8 cellular contexts compared by ENCODE assay signal in genomic region chr2:200811336-200812121, GRCh38. TPM values are rescaled to one million over a fixed set of nuclear protein-coding genes. Genes with fewer than 3 reads are reported as not detected.
A peak's percentile ranks its signal among the peaks of the same experiment; 100 is the strongest.
DNase-seq lines count a peak whose midpoint lies in the region; ATAC-seq and TF ChIP-seq lines count a peak whose summit lies in the region.

Gene BZW1 (plus strand): TSS chr2:200811910. CDS start chr2:200813218, 1,308 bp downstream.

- H3K36me3 ChIP-seq in SK-N-SH (replicated peaks in 1 of 2; ENCODE audit: control insufficient read depth in 1 of 2, insufficient read depth in 2 of 2, low read length in 1 of 2) (peaks cover 34 to 38% of the 10 kb centered on the region in 2 experiments), suprapubic skin (peaks cover 12% of the 10 kb centered on the region)

- H4K20me1 ChIP-seq in SK-N-SH (ENCODE audit: insufficient read depth) = peaks cover 41% of the 10 kb centered on the region

- CTCF ChIA-PET in SK-N-SH (lab: Yijun Ruan, JAX) = interaction anchor here (1.3 to 3.0 kb wide), 2 partner anchors 78 to 98 kb away, joined by 3 to 18 read pairs; partner anchors contain the start of gene NIF3L1

- 0% methylated on average over 17 of the region's 74 CpGs for WGBS in SK-N-SH (ENCODE audit: low lambda C conversion rate)
- WGBS in suprapubic skin = under 1% methylated on average over 31 of the region's 74 CpGs

- TF ChIP-seq EP300 in SK-N-SH (IDR thresholded peaks at IDR 0.05; ENCODE audit: borderline replicate concordance in 1 of 2, low read depth in 1 of 2, low read length in 1 of 2) (no peak), suprapubic skin (IDR thresholded peaks at IDR 0.05) (no peak)

- H3K9ac ChIP-seq in SK-N-SH = peak within 1 kb of the TSS; percentile 98

- H3K9me3 ChIP-seq in SK-N-SH (no peaks in the 10 kb centered on the region), suprapubic skin (no peaks in the 10 kb centered on the region)

- H3F3A ChIP-seq in SK-N-SH (replicated peaks; ENCODE audit: insufficient read depth) = peaks cover 12% of the 10 kb centered on the region

- H3K4me3 ChIP-seq in SK-N-SH (ENCODE audit: low read depth in 2 of 2, low read length in 1 of 2) = peak within 1 kb of the TSS; percentile 76 to 87
- peak within 1 kb of the TSS; percentile 84 for H3K4me3 ChIP-seq in suprapubic skin

- DNase-seq in GM04504 (ENCODE audit: low read depth) (peak; percentile 96), NCI-H1048 (lab: John Stamatoyannopoulos, UW) (peak; percentile 82), SK-N-SH (peak; percentile 98), germinal center (ENCODE audit: low spot score) (peak; percentile 99), nucleus accumbens (lab: John Stamatoyannopoulos, UW) (peak; percentile 27 to 100 (median 96)), suprapubic skin (ENCODE audit: low spot score in 2 of 2) (peak; percentile 98)
- DNase-seq in activated naive CD4-positive, alpha-beta T cell treated with anti-CD3 and anti-CD28 coated beads, Interleukin-2, amount 50 U/mL, for 16 hours = peak; percentile 96

- H3K27me3 ChIP-seq in SK-N-SH (ENCODE audit: insufficient read depth) = no peaks in the 10 kb centered on the region
- no peaks in the 10 kb centered on the region for H3K27me3 ChIP-seq in suprapubic skin

- H2AFZ ChIP-seq in SK-N-SH (ENCODE audit: low read depth) = peak within 1 kb of the TSS; percentile 57; the same call in 1 of the 2 replicates

- H3K27ac ChIP-seq in SK-N-SH (ENCODE audit: low read depth in 2 of 2, low read length in 1 of 2) = peak within 1 kb of the TSS; percentile 98 to 100
- H3K27ac ChIP-seq in suprapubic skin = peak within 1 kb of the TSS; percentile 95

- peak within 1 kb of the TSS; percentile 82 for H3K4me2 ChIP-seq in SK-N-SH

- H3K9me2 ChIP-seq in SK-N-SH = no peaks in the 10 kb centered on the region

- TF ChIP-seq CTCF in SK-N-SH (IDR thresholded peaks at IDR 0.05) = no peak
- TF ChIP-seq CTCF in suprapubic skin (IDR thresholded peaks at IDR 0.05) = no peak

- peak; percentile 77 for ATAC-seq in HG02571 (IDR thresholded peaks at IDR 0.05; ENCODE audit: unreplicated experiment)

- TF ChIP-seq RAD21 in SK-N-SH (IDR thresholded peaks at IDR 0.05; ENCODE audit: low read length) = no peak

- peaks cover 12 to 20% of the 10 kb centered on the region in 2 experiments; a peak in 3 of 4 replicates for H3K4me1 ChIP-seq in SK-N-SH (ENCODE audit: control insufficient read depth in 1 of 2, insufficient read depth in 2 of 2, low read depth in 1 of 2, low read length in 1 of 2)
- H3K4me1 ChIP-seq in suprapubic skin = peaks cover 35% of the 10 kb centered on the region

- H3K79me2 ChIP-seq in SK-N-SH (ENCODE audit: insufficient read depth) = peaks cover 48% of the 10 kb centered on the region

- peak; percentile 61 to 97 for TF ChIP-seq POLR2A in suprapubic skin (IDR thresholded peaks at IDR 0.05)

- POLR2A ChIA-PET in SK-N-SH (lab: Yijun Ruan, JAX) = interaction anchor here (1.0 to 2.0 kb wide), 2 partner anchors 53 to 98 kb away, joined by 4 to 6 read pairs; partner anchors contain the start of gene CLK1

TF ChIP-seq in SK-N-SH, 30 proteins besides CTCF, POLR2A, EP300 and RAD21:
- TF ChIP-seq RXRA (IDR thresholded peaks at IDR 0.05; ENCODE audit: borderline replicate concordance, low read depth) (no peak), PBX3 (IDR thresholded peaks at IDR 0.05) (0 out of 2 replicates have a peak, but pooled peaks have one; percentile 1), JUND (IDR thresholded peaks at IDR 0.05) (peak; percentile 21; the same call in 1 of the 2 replicates), FOSL2 (IDR thresholded peaks at IDR 0.05; ENCODE audit: borderline replicate concordance, low read depth) (no peak), TCF12 (IDR thresholded peaks at IDR 0.05) (no peak), ELF1 (IDR thresholded peaks at IDR 0.05) (peak; percentile 95), YY1 (IDR thresholded peaks at IDR 0.05; ENCODE audit: low read depth) (0 out of 2 replicates have a peak, but pooled peaks have one; percentile 15), RFX5 (IDR thresholded peaks at IDR 0.05; ENCODE audit: low read length) (no peak), POLR2AphosphoS5 (IDR thresholded peaks at IDR 0.05; ENCODE audit: low read depth, low read length) (peak; percentile 96), TEAD4 (IDR thresholded peaks at IDR 0.05; ENCODE audit: borderline replicate concordance, insufficient read depth) (no peak), MXI1 (IDR thresholded peaks at IDR 0.05; ENCODE audit: low read depth, low read length) (0 out of 2 replicates have a peak, but pooled peaks have one; percentile 41), SIN3A (IDR thresholded peaks at IDR 0.05; ENCODE audit: borderline replicate concordance, low read depth, low read length) (peak; percentile 83), CHD2 (IDR thresholded peaks at IDR 0.05; ENCODE audit: low read length, partially characterized antibody) (peak; percentile 99), TAF1 (IDR thresholded peaks at IDR 0.05; ENCODE audit: borderline replicate concordance, low read depth, low read length) (peak; percentile 91; the same call in 1 of the 2 replicates), GABPA (IDR thresholded peaks at IDR 0.05; ENCODE audit: low read depth) (peak; percentile 72), FOXM1 (IDR thresholded peaks at IDR 0.05; ENCODE audit: low read depth) (0 out of 2 replicates have a peak, but pooled peaks have one; percentile 12), MAX (IDR thresholded peaks at IDR 0.05; ENCODE audit: low read depth) (peak; percentile 60)
- TF ChIP-seq, protein P1, sequence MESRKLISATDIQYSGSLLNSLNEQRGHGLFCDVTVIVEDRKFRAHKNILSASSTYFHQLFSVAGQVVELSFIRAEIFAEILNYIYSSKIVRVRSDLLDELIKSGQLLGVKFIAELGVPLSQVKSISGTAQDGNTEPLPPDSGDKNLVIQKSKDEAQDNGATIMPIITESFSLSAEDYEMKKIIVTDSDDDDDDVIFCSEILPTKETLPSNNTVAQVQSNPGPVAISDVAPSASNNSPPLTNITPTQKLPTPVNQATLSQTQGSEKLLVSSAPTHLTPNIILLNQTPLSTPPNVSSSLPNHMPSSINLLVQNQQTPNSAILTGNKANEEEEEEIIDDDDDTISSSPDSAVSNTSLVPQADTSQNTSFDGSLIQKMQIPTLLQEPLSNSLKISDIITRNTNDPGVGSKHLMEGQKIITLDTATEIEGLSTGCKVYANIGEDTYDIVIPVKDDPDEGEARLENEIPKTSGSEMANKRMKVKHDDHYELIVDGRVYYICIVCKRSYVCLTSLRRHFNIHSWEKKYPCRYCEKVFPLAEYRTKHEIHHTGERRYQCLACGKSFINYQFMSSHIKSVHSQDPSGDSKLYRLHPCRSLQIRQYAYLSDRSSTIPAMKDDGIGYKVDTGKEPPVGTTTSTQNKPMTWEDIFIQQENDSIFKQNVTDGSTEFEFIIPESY (IDR thresholded peaks at IDR 0.05; ENCODE audit: borderline replicate concordance, low read depth) = peak; percentile 98
TF ChIP-seq in SK-N-SH: peak in this region for 13.

RNA-seq across cellular contexts. Expression of gene BZW1, which starts in this region (rescaled TPM):
- polyA plus RNA-seq in SK-N-SH (2012; rRNA removed) = 131 and 163 TPM in 2 replicates
- polyA plus RNA-seq in SK-N-SH (2012; cell fraction: cytosol; rRNA removed) = 164 and 173 TPM in 2 replicates
- polyA plus RNA-seq in SK-N-SH (2012; cell fraction: nucleus; rRNA removed) = 68.4 and 126 TPM in 2 replicates
- total RNA-seq in suprapubic skin = 100 to 1,000 TPM; 103 to 215 (median 137) TPM

Comparison
In these comparisons a context has a peak if more than half of its experiments do, and no peak if none do; other contexts are left out.
1. Peak in every context shown above with its lines: DNase-seq, ATAC-seq, H3K4me3 ChIP-seq and H3K27ac ChIP-seq.